Comparison of ENCODE assay signal across 8 cellular contexts in the genomic region with DNA sequence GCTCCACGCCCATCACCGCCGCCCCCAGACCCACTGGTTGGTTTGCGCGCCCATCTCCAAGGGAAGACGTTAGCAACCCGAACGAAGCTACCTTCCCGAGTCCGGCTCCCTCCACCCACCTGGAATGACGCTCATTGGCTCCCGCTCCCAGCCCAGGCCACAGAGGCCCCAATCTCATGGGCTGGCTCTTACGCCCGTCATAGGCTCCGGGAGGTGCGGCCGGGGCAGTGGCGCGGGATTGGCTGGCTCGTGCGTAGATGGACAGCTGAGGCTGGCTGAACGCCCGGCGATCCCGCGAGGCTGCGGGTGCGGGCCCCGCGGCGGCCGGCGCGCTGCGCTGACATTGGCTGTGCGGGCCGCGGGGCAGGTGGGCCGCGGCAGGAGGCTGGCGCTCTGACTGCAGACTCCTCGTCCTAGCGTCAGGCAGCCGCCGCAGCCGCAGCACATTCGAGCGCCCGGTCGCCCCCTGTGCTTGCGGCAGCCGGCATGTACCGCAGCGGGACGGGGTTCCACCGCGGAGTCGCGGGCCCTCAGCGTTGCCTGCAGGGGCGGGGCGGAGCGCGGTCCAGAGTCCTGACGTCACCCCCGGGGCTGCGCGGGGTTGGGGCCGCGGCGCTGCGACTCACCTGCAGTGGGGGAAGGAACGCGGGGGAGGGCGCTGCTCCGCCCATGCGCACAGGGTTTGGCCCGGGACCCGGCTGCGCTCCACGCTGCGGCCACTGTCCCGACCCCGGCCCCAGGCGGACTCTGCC. TPM values are rescaled to one million over a fixed set of nuclear protein-coding genes. Genes with fewer than 3 reads are reported as not detected.
DNase-seq lines count a peak whose midpoint lies in the region; ATAC-seq and TF ChIP-seq lines count a peak whose summit lies in the region.

No MANE protein-coding gene starts in this region.

- CTCF ChIA-PET in PC-3 (lab: Charles Lee) = interaction anchor here (0.6 to 1.1 kb wide), 3 partner anchors 29 to 115 kb away, joined by 3 to 11 read pairs (median 3); no protein-coding TSS in a partner anchor

- BruUV-seq in PC-3 (replicated peaks; lab: Mats Ljungman, UMichigan) = no TSS peak

- H3K27ac ChIP-seq in PC-3 (ENCODE audit: low read length) (peak overlapping the region; percentile 54), esophagus muscularis mucosa (replicated peaks in 1 of 4) (peak overlapping the region; percentile 73 to 87 (median 86)), muscle layer of colon (ENCODE audit: low read depth, low read length) (peak overlapping the region; percentile 44)

- H3K9ac ChIP-seq in PC-3 (ENCODE audit: low read length) = peak overlapping the region; percentile 80
- no peak overlapping the region for H3K9ac ChIP-seq in muscle layer of colon (ENCODE audit: low read length)

- TF ChIP-seq CTCF in PC-3 (conservative IDR thresholded peaks at IDR 0.05; ENCODE audit: low read depth, low read length) (0 out of 2 replicates have a peak, but pooled peaks have one; percentile 7), esophagus muscularis mucosa (IDR thresholded peaks at IDR 0.05) (peak; percentile 21 to 32 (median 29))

- no peaks in the 10 kb centered on the region for H3K9me3 ChIP-seq in PC-3 (ENCODE audit: low read length)
- H3K9me3 ChIP-seq in esophagus muscularis mucosa = no peaks in the 10 kb centered on the region
- H3K9me3 ChIP-seq in muscle layer of colon (ENCODE audit: low read length) = no peaks in the 10 kb centered on the region

- intact Hi-C loops in PC-3 (cut with micrococcal nuclease) = loop anchor here (10.0 kb wide), 1 partner anchor 56 kb away; no protein-coding TSS in a partner anchor
- intact Hi-C loops in esophagus muscularis mucosa (cut with DNase I) = no loop called here

- peak overlapping the region; percentile 98 for H2AFZ ChIP-seq in PC-3 (ENCODE audit: low read length)

- peak overlapping the region; percentile 91 for H3K4me3 ChIP-seq in PC-3 (ENCODE audit: low read length)
- peak overlapping the region; percentile 89 to 98 (median 94) for H3K4me3 ChIP-seq in esophagus muscularis mucosa
- H3K4me3 ChIP-seq in muscle layer of colon (ENCODE audit: low read depth in 1 of 2, low read length in 2 of 2) = peak overlapping the region; percentile 78 to 81

- peaks cover 29% of the 10 kb centered on the region for H3K79me2 ChIP-seq in PC-3 (ENCODE audit: low read length)

- in situ Hi-C loops in Caki2 (cut with HindIII; ENCODE audit: low pct_unique_long_range_greater_than_20kb, low sequenced_read_pairs) = no loop called here

- POLR2A ChIA-PET in PC-3 (lab: Charles Lee; ENCODE audit: unreplicated experiment) = interaction anchor here (0.6 kb wide), 1 partner anchor 117 kb away, joined by 11 read pairs; no protein-coding TSS in a partner anchor

- H3K4me1 ChIP-seq in PC-3 (ENCODE audit: insufficient read depth, low read length) = peaks cover 11% of the 10 kb centered on the region
- H3K4me1 ChIP-seq in esophagus muscularis mucosa = peaks cover 12 to 34% (median 22%) of the 10 kb centered on the region in 4 donors
- peaks cover 12% of the 10 kb centered on the region for H3K4me1 ChIP-seq in muscle layer of colon (ENCODE audit: insufficient read depth, low read length)

- TF ChIP-seq POLR2A in esophagus muscularis mucosa (IDR thresholded peaks at IDR 0.05; ENCODE audit: low read depth) = no peak

- H3K4me2 ChIP-seq in PC-3 (ENCODE audit: low read length) = peak overlapping the region; percentile 97

- TF ChIP-seq EP300 in esophagus muscularis mucosa (IDR thresholded peaks at IDR 0.05) = no peak

- peak; percentile 97 for DNase-seq in Caki2 (ENCODE audit: low read depth)
- DNase-seq in HuH-7.5 (ENCODE audit: low spot score) = peak; percentile 94
- peak; percentile 97 for DNase-seq in PC-3
- peak; percentile 93 to 95 for DNase-seq in activated T-cell treated with anti-CD3 and anti-CD28 coated beads, Interleukin-2, amount 50 U/mL, for 48 hours
- peak; percentile 98 for DNase-seq in esophagus muscularis mucosa (ENCODE audit: extremely low spot score)
- DNase-seq in stimulated activated CD8-positive, alpha-beta memory T cell treated with anti-CD3 and anti-CD28 coated beads, Interleukin-7, amount 100 ng/mL, for 1 hour (ENCODE audit: low read depth in 2 of 2) = peak; percentile 62 to 63

- H3K27me3 ChIP-seq in PC-3 (ENCODE audit: low read length) (no peaks in the 10 kb centered on the region), esophagus muscularis mucosa (peaks cover 0 to 2% (median 0%) of the 10 kb centered on the region in 4 donors), muscle layer of colon (ENCODE audit: control insufficient read depth in 1 of 2, insufficient read depth in 2 of 2, low read length in 2 of 2) (no peaks in the 10 kb centered on the region)

- H3F3A ChIP-seq in PC-3 (ENCODE audit: low read length, unreplicated experiment) = no peaks in the 10 kb centered on the region

- H3K36me3 ChIP-seq in PC-3 (ENCODE audit: low read depth, low read length) (no peaks in the 10 kb centered on the region), esophagus muscularis mucosa (no peaks in the 10 kb centered on the region), muscle layer of colon (ENCODE audit: insufficient read depth, low read length) (no peaks in the 10 kb centered on the region)

- H3K9me2 ChIP-seq in PC-3 (replicated peaks; ENCODE audit: low read length) = no peaks in the 10 kb centered on the region

- under 1% methylated on average over 30 of the region's 85 CpGs for WGBS in esophagus muscularis mucosa

- ATAC-seq in GM21528 (IDR thresholded peaks at IDR 0.05; ENCODE audit: low FRiP score, unreplicated experiment) (peak; percentile 94), PC-3 (peak; percentile 96)

- no peaks in the 10 kb centered on the region for H4K20me1 ChIP-seq in PC-3 (ENCODE audit: low read length)

RNA-seq across cellular contexts. Expression of a gene that starts 0.5 kb away (rescaled TPM):
- 3.4 and 4.3 TPM in 2 replicates for total RNA-seq in Caki2 (2014; rRNA removed; shearing (Covaris generic); ENCODE audit: low replicate concordance)
- 32.7 and 44.6 TPM in 2 replicates for total RNA-seq in PC-3 (2014; rRNA removed)
- 10 to 100 TPM; 18.9 to 42.0 (median 29.3) TPM for total RNA-seq in esophagus muscularis mucosa

Comparison
In these comparisons a context has a peak if more than half of its experiments do, and no peak if none do; other contexts are left out.
1. Peak in every context shown above with its lines: DNase-seq, ATAC-seq, H3K4me3 ChIP-seq and H3K27ac ChIP-seq.